In the genomic region with DNA sequence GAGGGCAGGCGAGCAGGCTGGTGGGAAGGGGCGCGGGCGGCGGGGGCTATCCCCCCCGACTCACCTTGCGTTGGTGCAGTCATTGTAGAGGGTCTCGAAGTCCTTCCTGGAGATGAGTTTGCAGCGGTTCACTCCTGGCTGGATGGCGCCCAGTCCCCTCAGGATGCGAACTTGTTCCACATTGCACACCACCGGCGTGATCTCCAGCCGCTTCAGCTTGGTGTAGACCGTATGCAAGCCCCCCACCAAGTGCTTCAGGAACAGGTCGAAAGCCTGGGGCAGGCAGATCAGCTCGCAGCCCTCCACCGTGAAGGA, we compare ENCODE assay signal across 8 cellular contexts. TPM values are rescaled to one million over a fixed set of nuclear protein-coding genes. Genes with fewer than 3 reads are reported as not detected.
A peak's percentile ranks its signal among the peaks of the same experiment; 100 is the strongest.
DNase-seq lines count a peak whose midpoint lies in the region; ATAC-seq and TF ChIP-seq lines count a peak whose summit lies in the region.

No MANE protein-coding gene starts in this region.

- no peaks in the 10 kb centered on the region for H3K36me3 Mint-ChIP-seq in progenitor cell of endocrine pancreas (ENCODE audit: insufficient read depth)

- TF ChIP-seq CTCF in progenitor cell of endocrine pancreas (IDR thresholded peaks at IDR 0.05; ENCODE audit: unreplicated experiment) = no peak

- peak; percentile 65 for DNase-seq in NCI-H82 (lab: John Stamatoyannopoulos, UW)
- DNase-seq in NCI-H82 treated with DMSO at 0.1 percent for 48 hours (lab: John Stamatoyannopoulos, UW; ENCODE audit: unreplicated experiment) = no peak
- peak; percentile 13 for DNase-seq in glomerular visceral epithelial cell (ENCODE audit: extremely low spot score)
- peak; percentile 14 for DNase-seq in progenitor cell of endocrine pancreas (ENCODE audit: low spot score, unreplicated experiment)

- H3K9me3 Mint-ChIP-seq in progenitor cell of endocrine pancreas (ENCODE audit: low read depth) = no peaks in the 10 kb centered on the region

- ATAC-seq in SK-N-SH treated with all-trans-retinoic acid at 6 μM for 48 hours = peak; percentile 2; the same call in 2 of the 3 replicates
- ATAC-seq in GM19328 (IDR thresholded peaks at IDR 0.05; ENCODE audit: unreplicated experiment) = no peak
- ATAC-seq in GM21526 (IDR thresholded peaks at IDR 0.05; ENCODE audit: low FRiP score, unreplicated experiment) = no peak
- ATAC-seq in HG03432 (IDR thresholded peaks at IDR 0.05; ENCODE audit: unreplicated experiment) = no peak

- peaks cover 49% of the 10 kb centered on the region for H3K4me1 Mint-ChIP-seq in progenitor cell of endocrine pancreas (ENCODE audit: low read depth)

- H3K4me3 Mint-ChIP-seq in progenitor cell of endocrine pancreas (ENCODE audit: low read depth) = peak overlapping the region; percentile 95

- peak overlapping the region; percentile 75 for H3K27ac Mint-ChIP-seq in progenitor cell of endocrine pancreas

- H3K27me3 Mint-ChIP-seq in progenitor cell of endocrine pancreas = no peaks in the 10 kb centered on the region

TF ChIP-seq in SK-N-SH treated with all-trans-retinoic acid at 6 μM for 48 hours, 23 proteins besides CTCF, POLR2A, EP300 and RAD21:
- TF ChIP-seq BACH2 (CRISPR knock-in tag; IDR thresholded peaks at IDR 0.05; ENCODE audit: borderline replicate concordance) (no peak), TOX (CRISPR knock-in tag; IDR thresholded peaks at IDR 0.05; ENCODE audit: borderline replicate concordance) (no peak), ZFP30 (CRISPR knock-in tag; IDR thresholded peaks at IDR 0.05) (no peak), OSR1 (CRISPR knock-in tag; IDR thresholded peaks at IDR 0.05) (no peak), SNAI2 (CRISPR knock-in tag; IDR thresholded peaks at IDR 0.05) (no peak), TCF4 (CRISPR knock-in tag; IDR thresholded peaks at IDR 0.05; ENCODE audit: borderline replicate concordance) (no peak), ISL1 (CRISPR knock-in tag; IDR thresholded peaks at IDR 0.05) (no peak), ZNF565 (CRISPR knock-in tag; conservative IDR thresholded peaks at IDR 0.05; ENCODE audit: low read depth) (no peak)
- TF ChIP-seq, protein P1, sequence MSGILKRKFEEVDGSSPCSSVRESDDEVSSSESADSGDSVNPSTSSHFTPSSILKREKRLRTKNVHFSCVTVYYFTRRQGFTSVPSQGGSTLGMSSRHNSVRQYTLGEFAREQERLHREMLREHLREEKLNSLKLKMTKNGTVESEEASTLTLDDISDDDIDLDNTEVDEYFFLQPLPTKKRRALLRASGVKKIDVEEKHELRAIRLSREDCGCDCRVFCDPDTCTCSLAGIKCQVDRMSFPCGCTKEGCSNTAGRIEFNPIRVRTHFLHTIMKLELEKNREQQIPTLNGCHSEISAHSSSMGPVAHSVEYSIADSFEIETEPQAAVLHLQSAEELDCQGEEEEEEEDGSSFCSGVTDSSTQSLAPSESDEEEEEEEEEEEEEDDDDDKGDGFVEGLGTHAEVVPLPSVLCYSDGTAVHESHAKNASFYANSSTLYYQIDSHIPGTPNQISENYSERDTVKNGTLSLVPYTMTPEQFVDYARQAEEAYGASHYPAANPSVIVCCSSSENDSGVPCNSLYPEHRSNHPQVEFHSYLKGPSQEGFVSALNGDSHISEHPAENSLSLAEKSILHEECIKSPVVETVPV (CRISPR knock-in tag; IDR thresholded peaks at IDR 0.05) = no peak
- TF ChIP-seq, protein P2, sequence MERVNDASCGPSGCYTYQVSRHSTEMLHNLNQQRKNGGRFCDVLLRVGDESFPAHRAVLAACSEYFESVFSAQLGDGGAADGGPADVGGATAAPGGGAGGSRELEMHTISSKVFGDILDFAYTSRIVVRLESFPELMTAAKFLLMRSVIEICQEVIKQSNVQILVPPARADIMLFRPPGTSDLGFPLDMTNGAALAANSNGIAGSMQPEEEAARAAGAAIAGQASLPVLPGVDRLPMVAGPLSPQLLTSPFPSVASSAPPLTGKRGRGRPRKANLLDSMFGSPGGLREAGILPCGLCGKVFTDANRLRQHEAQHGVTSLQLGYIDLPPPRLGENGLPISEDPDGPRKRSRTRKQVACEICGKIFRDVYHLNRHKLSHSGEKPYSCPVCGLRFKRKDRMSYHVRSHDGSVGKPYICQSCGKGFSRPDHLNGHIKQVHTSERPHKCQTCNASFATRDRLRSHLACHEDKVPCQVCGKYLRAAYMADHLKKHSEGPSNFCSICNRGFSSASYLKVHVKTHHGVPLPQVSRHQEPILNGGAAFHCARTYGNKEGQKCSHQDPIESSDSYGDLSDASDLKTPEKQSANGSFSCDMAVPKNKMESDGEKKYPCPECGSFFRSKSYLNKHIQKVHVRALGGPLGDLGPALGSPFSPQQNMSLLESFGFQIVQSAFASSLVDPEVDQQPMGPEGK (CRISPR knock-in tag; IDR thresholded peaks at IDR 0.05; ENCODE audit: borderline replicate concordance) = no peak

RNA-seq across cellular contexts. Expression of a gene that starts 1.2 kb away (rescaled TPM):
- 34.3 and 37.1 TPM in 2 replicates for total RNA-seq in progenitor cell of endocrine pancreas
